Comparison of ENCODE assay signal across 8 cellular contexts in the genomic region with DNA sequence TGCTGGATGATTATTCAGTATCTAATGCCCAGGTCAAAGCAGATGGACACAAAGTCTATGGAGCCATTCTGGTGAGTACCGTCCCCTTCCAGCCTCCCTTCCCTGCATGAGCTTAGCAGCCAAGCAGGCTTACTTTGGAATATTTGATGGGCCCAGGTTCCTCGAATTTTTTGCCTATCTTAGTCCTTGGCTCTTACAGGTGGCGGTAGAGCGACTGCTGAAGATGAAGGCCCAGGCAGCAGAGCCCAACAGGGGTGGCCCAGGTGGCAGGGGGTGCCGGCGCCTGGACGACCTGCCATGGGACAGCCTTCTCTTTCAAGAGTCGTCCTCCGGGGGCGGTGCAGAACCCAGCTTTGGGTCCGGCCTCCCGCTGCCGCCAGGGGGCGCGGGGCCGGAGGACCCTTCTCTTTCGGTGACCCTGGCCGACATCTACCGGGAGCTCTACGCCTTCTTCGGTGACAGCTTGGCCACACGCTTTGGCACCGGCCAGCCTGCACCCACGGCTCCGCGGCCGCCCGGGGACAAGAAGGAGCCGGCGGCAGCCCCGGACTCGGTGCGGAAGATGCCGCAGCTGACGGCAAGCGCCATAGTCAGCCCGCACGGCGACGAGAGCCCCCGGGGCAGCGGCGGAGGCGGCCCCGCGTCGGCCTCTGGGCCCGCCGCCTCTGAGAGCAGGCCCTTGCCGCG. TPM values are rescaled to one million over a fixed set of nuclear protein-coding genes. Genes with fewer than 3 reads are reported as not detected.
A peak's percentile ranks its signal among the peaks of the same experiment; 100 is the strongest.
DNase-seq lines count a peak whose midpoint lies in the region; ATAC-seq and TF ChIP-seq lines count a peak whose summit lies in the region.

No MANE protein-coding gene starts in this region.

- H3K27me3 ChIP-seq in DND-41 (ENCODE audit: insufficient read depth, low read length, poor library complexity), result no peaks in the 10 kb centered on the region

- no peaks in the 10 kb centered on the region for H3K9me3 ChIP-seq in DND-41 (ENCODE audit: insufficient read depth, low read length, severe bottlenecking)

- H3K4me3 ChIP-seq in DND-41 (ENCODE audit: low read depth in 1 of 2, low read length in 2 of 2), result peak overlapping the region; percentile 88 to 93; a peak in 3 of 4 replicates

- peaks cover 47% of the 10 kb centered on the region for H3K4me1 ChIP-seq in DND-41 (ENCODE audit: insufficient read depth, low read length)

- peak; percentile 96 for TF ChIP-seq CTCF in DND-41 (IDR thresholded peaks at IDR 0.05; ENCODE audit: borderline replicate concordance, extremely low read depth, low read length, poor library complexity, severe bottlenecking)

- H3K9me3 Mint-ChIP-seq in natural killer cell treated with Interleukin-12 subunit alpha and Interleukin-12 subunit beta and Interleukin-15 and Interleukin-18, amount 100 ng/mL, for 72 hours, result no peaks in the 10 kb centered on the region

- H3K27me3 Mint-ChIP-seq in natural killer cell treated with Interleukin-12 subunit alpha and Interleukin-12 subunit beta and Interleukin-15 and Interleukin-18, amount 100 ng/mL, for 72 hours, result no peaks in the 10 kb centered on the region

- peaks cover 24 to 34% of the 10 kb centered on the region in 2 donors for H3K4me1 Mint-ChIP-seq in natural killer cell treated with Interleukin-12 subunit alpha and Interleukin-12 subunit beta and Interleukin-15 and Interleukin-18, amount 100 ng/mL, for 72 hours (ENCODE audit: low read depth in 2 of 2)

- peak overlapping the region; percentile 82 to 88 for H3K27ac Mint-ChIP-seq in natural killer cell treated with Interleukin-12 subunit alpha and Interleukin-12 subunit beta and Interleukin-15 and Interleukin-18, amount 100 ng/mL, for 72 hours

- DNase-seq in DND-41 (peak; percentile 85), Kasumi-1 (lab: John Stamatoyannopoulos, UW) (peak; percentile 76 to 77), RPMI8226 (peak; percentile 96), fibroblast of peridontal ligament (ENCODE audit: extremely low read depth) (peak; percentile 68)
- DNase-seq in activated effector memory CD4-positive, alpha-beta T cell treated with Interleukin-2 at 50 U/mL for 16 hours, result peak; percentile 80
- DNase-seq in natural killer cell treated with Interleukin-12 subunit alpha and Interleukin-12 subunit beta and Interleukin-15 and Interleukin-18, amount 100 ng/mL, for 72 hours (ENCODE audit: low spot score), result peak; percentile 92
- peak; percentile 79 for DNase-seq in stimulated activated naive CD4-positive, alpha-beta T cell treated with Interleukin-2 at 50 U/mL for 16 hours (lab: John Stamatoyannopoulos, UW)

- peak overlapping the region; percentile 83 for H3K9ac ChIP-seq in DND-41 (ENCODE audit: low read depth, low read length)

- no peaks in the 10 kb centered on the region for H4K20me1 ChIP-seq in DND-41 (ENCODE audit: insufficient read depth, low read length)

- H3K27ac ChIP-seq in DND-41 (ENCODE audit: low read length), result peak overlapping the region; percentile 86

- H2AFZ ChIP-seq in DND-41 (ENCODE audit: low read depth, low read length), result peak overlapping the region; percentile 83

- peak overlapping the region; percentile 92 for H3K4me2 ChIP-seq in DND-41 (ENCODE audit: insufficient read depth, low read length)

- H3K79me2 ChIP-seq in DND-41 (ENCODE audit: insufficient read depth, low read length), result peaks cover 51% of the 10 kb centered on the region

- peak overlapping the region; percentile 90 for H3K4me3 Mint-ChIP-seq in natural killer cell treated with Interleukin-12 subunit alpha and Interleukin-12 subunit beta and Interleukin-15 and Interleukin-18, amount 100 ng/mL, for 72 hours

- peaks cover 12% of the 10 kb centered on the region for H3K36me3 Mint-ChIP-seq in natural killer cell treated with Interleukin-12 subunit alpha and Interleukin-12 subunit beta and Interleukin-15 and Interleukin-18, amount 100 ng/mL, for 72 hours

- H3K36me3 ChIP-seq in DND-41 (ENCODE audit: insufficient read depth, low read length), result peaks cover 57% of the 10 kb centered on the region

- peak; percentile 73 for ATAC-seq in DND-41 (ENCODE audit: insufficient read depth, low read depth)
- ATAC-seq in GM21825 (IDR thresholded peaks at IDR 0.05; ENCODE audit: unreplicated experiment), result peak; percentile 59
- peak; percentile 85 for ATAC-seq in natural killer cell treated with Interleukin-12 subunit alpha and Interleukin-12 subunit beta and Interleukin-15 and Interleukin-18, amount 100 ng/mL, for 72 hours

RNA-seq across cellular contexts. Expression of a gene that starts 0.7 kb away (rescaled TPM):
- 10 to 100 TPM; 30.5 to 31.1 TPM for total RNA-seq in natural killer cell treated with Interleukin-12 subunit alpha and Interleukin-12 subunit beta and Interleukin-15 and Interleukin-18, amount 100 ng/mL, for 72 hours

RNA-seq across cellular contexts. Expression of a gene that starts 5.3 kb away (rescaled TPM):
- 10 to 100 TPM; 13.0 to 20.1 TPM for total RNA-seq in natural killer cell treated with Interleukin-12 subunit alpha and Interleukin-12 subunit beta and Interleukin-15 and Interleukin-18, amount 100 ng/mL, for 72 hours

RNA-seq across cellular contexts. Expression of a gene that starts 15.3 kb away (rescaled TPM):
- 10 to 100 TPM; 13.9 to 34.1 TPM for total RNA-seq in natural killer cell treated with Interleukin-12 subunit alpha and Interleukin-12 subunit beta and Interleukin-15 and Interleukin-18, amount 100 ng/mL, for 72 hours

RNA-seq across cellular contexts. Expression of a gene that starts 18.8 kb away (rescaled TPM):
- total RNA-seq in natural killer cell treated with Interleukin-12 subunit alpha and Interleukin-12 subunit beta and Interleukin-15 and Interleukin-18, amount 100 ng/mL, for 72 hours, result 100 to 1,000 TPM; 108 to 145 TPM

RNA-seq across cellular contexts. Expression of a gene that starts 25.1 kb away (rescaled TPM):
- total RNA-seq in natural killer cell treated with Interleukin-12 subunit alpha and Interleukin-12 subunit beta and Interleukin-15 and Interleukin-18, amount 100 ng/mL, for 72 hours, result 100 to 1,000 TPM in 1 of 2 donors, 10 to 100 TPM in 1; 93.3 to 127 TPM

Comparison
In these comparisons a context has a peak if more than half of its experiments do, and no peak if none do; other contexts are left out.
1. Peak in every context shown above with its lines: DNase-seq, ATAC-seq, H3K4me3 ChIP-seq and H3K27ac ChIP-seq.